ENCODE assay signal across 2 cellular contexts in genomic region chr7:73827568-73828106, GRCh38.
A peak's percentile ranks its signal among the peaks of the same experiment; 100 is the strongest.
TF ChIP-seq lines count a peak whose summit lies in the region.

No MANE protein-coding gene starts in this region.

TF ChIP-seq in SK-N-SH, 30 proteins besides CTCF, POLR2A, EP300 and RAD21:
- TF ChIP-seq RCOR1 (IDR thresholded peaks at IDR 0.05; ENCODE audit: low read length) (no peak), ZBTB33 (IDR thresholded peaks at IDR 0.05; ENCODE audit: borderline replicate concordance, low read depth) (no peak), TCF12 (IDR thresholded peaks at IDR 0.05) (peak; percentile 24), MEF2A (IDR thresholded peaks at IDR 0.05; ENCODE audit: borderline replicate concordance, low read depth) (no peak), TEAD4 (IDR thresholded peaks at IDR 0.05; ENCODE audit: borderline replicate concordance, insufficient read depth) (no peak), NFIC (IDR thresholded peaks at IDR 0.05; ENCODE audit: borderline replicate concordance) (peak; percentile 44), POLR2AphosphoS5 (IDR thresholded peaks at IDR 0.05; ENCODE audit: low read depth, low read length) (no peak), FOXM1 (IDR thresholded peaks at IDR 0.05; ENCODE audit: low read depth) (no peak), MXI1 (IDR thresholded peaks at IDR 0.05; ENCODE audit: low read depth, low read length) (no peak), SMC3 (IDR thresholded peaks at IDR 0.05; ENCODE audit: low read depth, low read length) (no peak), RXRA (IDR thresholded peaks at IDR 0.05; ENCODE audit: borderline replicate concordance, low read depth) (no peak), IRF3 (IDR thresholded peaks at IDR 0.05; ENCODE audit: low read depth, low read length) (no peak), MAX (IDR thresholded peaks at IDR 0.05; ENCODE audit: low read depth) (no peak), FOSL2 (IDR thresholded peaks at IDR 0.05; ENCODE audit: borderline replicate concordance, low read depth) (no peak)

TF ChIP-seq in HepG2, 621 proteins besides CTCF, POLR2A, EP300 and RAD21:
- TF ChIP-seq ZNF414 (CRISPR knock-in tag; IDR thresholded peaks at IDR 0.05) (no peak), ZSCAN5A (CRISPR knock-in tag; IDR thresholded peaks at IDR 0.05; ENCODE audit: borderline replicate concordance) (no peak), ADNP (CRISPR knock-in tag; IDR thresholded peaks at IDR 0.05) (no peak), ZBTB20 (CRISPR knock-in tag; IDR thresholded peaks at IDR 0.05; ENCODE audit: borderline replicate concordance, low read depth) (no peak), ZNF780A (CRISPR knock-in tag; IDR thresholded peaks at IDR 0.05) (no peak), HDAC2 (CRISPR knock-in tag; IDR thresholded peaks at IDR 0.05) (no peak), SUZ12 (IDR thresholded peaks at IDR 0.05; ENCODE audit: low read depth, low read length) (no peak), ZNF281 (CRISPR knock-in tag; IDR thresholded peaks at IDR 0.05; ENCODE audit: borderline replicate concordance) (peak; percentile 67; the same call in 1 of the 2 replicates), ZNF619 (CRISPR knock-in tag; IDR thresholded peaks at IDR 0.05) (no peak), ZNF652 (CRISPR knock-in tag; IDR thresholded peaks at IDR 0.05; ENCODE audit: borderline replicate concordance, low read depth) (no peak), ZNF251 (CRISPR knock-in tag; IDR thresholded peaks at IDR 0.05) (no peak), NFKB2 (CRISPR knock-in tag; IDR thresholded peaks at IDR 0.05; ENCODE audit: borderline replicate concordance) (no peak), BRF2 (CRISPR knock-in tag; IDR thresholded peaks at IDR 0.05) (no peak), NR2C2 (CRISPR knock-in tag; IDR thresholded peaks at IDR 0.05; ENCODE audit: borderline replicate concordance) (no peak), ZNF280B (CRISPR knock-in tag; IDR thresholded peaks at IDR 0.05; ENCODE audit: borderline replicate concordance) (no peak), CSRNP1 (CRISPR knock-in tag; IDR thresholded peaks at IDR 0.05) (no peak), STAT6 (CRISPR knock-in tag; IDR thresholded peaks at IDR 0.05; ENCODE audit: borderline replicate concordance) (no peak), KDM3A (CRISPR knock-in tag; IDR thresholded peaks at IDR 0.05; ENCODE audit: low read depth) (no peak), ZNF687 (CRISPR knock-in tag; IDR thresholded peaks at IDR 0.05) (0 out of 2 replicates have a peak, but pooled peaks have one; percentile 9), KDM2A (CRISPR knock-in tag; IDR thresholded peaks at IDR 0.05; ENCODE audit: borderline replicate concordance, low read depth) (no peak), E2F5 (CRISPR knock-in tag; conservative IDR thresholded peaks at IDR 0.05) (no peak), ZNF503 (CRISPR knock-in tag; IDR thresholded peaks at IDR 0.05) (no peak), ZNF672 (CRISPR knock-in tag; IDR thresholded peaks at IDR 0.05) (no peak), PATZ1 (CRISPR knock-in tag; IDR thresholded peaks at IDR 0.05) (peak; percentile 62; the same call in 1 of the 2 replicates)
